In genomic region chr6:166508726-166509125, GRCh38 we compare ENCODE assay signal across 26 cellular contexts.
DNase-seq lines count a peak whose midpoint lies in the region; ATAC-seq and TF ChIP-seq lines count a peak whose summit lies in the region.
"Had no signal": no experiment of that assay in that cellular context is flagged by ENCODE, and none has a peak within 500 bp of the region (broad histone marks: within the 10 kb centered on the region; RNA-seq: fewer than 3 reads in every experiment).

No MANE protein-coding gene starts in this region.

- H3K9me3 Mint-ChIP-seq in endodermal cell (no peaks in the 10 kb centered on the region), neural crest cell (no peaks in the 10 kb centered on the region)
- no peaks in the 10 kb centered on the region for H3K9me3 Mint-ChIP-seq in activated naive CD4-positive, alpha-beta T cell treated with anti-CD3 and anti-CD28 coated beads, Interleukin-2, amount 50 U/mL, for 72 hours
- H3K9me3 Mint-ChIP-seq: CD4-positive, alpha-beta memory T cell; CD4-positive, CD25-positive, alpha-beta regulatory T cell; CD8-positive, alpha-beta memory T cell had no signal

- H3K36me3 Mint-ChIP-seq in endodermal cell (ENCODE audit: low read depth) (peaks cover 28% of the 10 kb centered on the region), neural crest cell (ENCODE audit: low read depth) (peaks cover 15% of the 10 kb centered on the region)
- H3K36me3 Mint-ChIP-seq in activated naive CD4-positive, alpha-beta T cell treated with anti-CD3 and anti-CD28 coated beads, Interleukin-2, amount 50 U/mL, for 72 hours: no peaks in the 10 kb centered on the region
- H3K36me3 Mint-ChIP-seq: CD14-positive monocyte had no signal

- TF ChIP-seq CTCF in endodermal cell (conservative IDR thresholded peaks at IDR 0.05): no peak
- TF ChIP-seq CTCF in neural crest cell (conservative IDR thresholded peaks at IDR 0.05): no peak
- no peak for TF ChIP-seq CTCF in osteoblast (IDR thresholded peaks at IDR 0.05; ENCODE audit: extremely low read depth, low read depth, low read length)

- H3K27ac Mint-ChIP-seq in endodermal cell (no peak overlapping the region), neural crest cell (ENCODE audit: unreplicated experiment) (peak overlapping the region; percentile 27)
- no peak overlapping the region for H3K27ac Mint-ChIP-seq in activated naive CD4-positive, alpha-beta T cell treated with anti-CD3 and anti-CD28 coated beads, Interleukin-2, amount 50 U/mL, for 72 hours
- H3K27ac Mint-ChIP-seq: CD4-positive, alpha-beta memory T cell; CD4-positive, CD25-positive, alpha-beta regulatory T cell; CD8-positive, alpha-beta memory T cell had no signal

- H2AFZ ChIP-seq in osteoblast (ENCODE audit: low read length): no peak overlapping the region

- H3K36me3 ChIP-seq in endodermal cell (ENCODE audit: control insufficient read depth, insufficient read depth, low read length): peaks cover 3% of the 10 kb centered on the region
- H3K36me3 ChIP-seq in osteoblast (ENCODE audit: insufficient read depth, low read length): peaks cover 34% of the 10 kb centered on the region
- H3K36me3 ChIP-seq: BLaER1 had no signal

- H3K79me2 ChIP-seq in osteoblast (ENCODE audit: insufficient read depth, low read length): no peaks in the 10 kb centered on the region

- H3K9me3 ChIP-seq in endodermal cell (ENCODE audit: control insufficient read depth, low read length): no peaks in the 10 kb centered on the region
- no peaks in the 10 kb centered on the region for H3K9me3 ChIP-seq in osteoblast (ENCODE audit: low read depth, low read length)
- H3K9me3 ChIP-seq: BE2C, BLaER1 had no signal

- H3K9ac ChIP-seq in endodermal cell (ENCODE audit: extremely low read depth, low read length, poor library complexity, severe bottlenecking): no peak overlapping the region
- H3K9ac ChIP-seq: BLaER1 had no signal

- H3K27me3 Mint-ChIP-seq in endodermal cell (ENCODE audit: insufficient read depth): no peaks in the 10 kb centered on the region
- no peaks in the 10 kb centered on the region for H3K27me3 Mint-ChIP-seq in neural crest cell (ENCODE audit: low read depth)
- H3K27me3 Mint-ChIP-seq: CD4-positive, alpha-beta memory T cell; CD4-positive, CD25-positive, alpha-beta regulatory T cell had no signal

- 87 to 90% methylated on average over 10 to 11 of the region's 11 CpGs for WGBS in endodermal cell (ENCODE audit: insufficient coverage in 1 of 2, insufficient read length in 1 of 2), 2 experiments

- H3K4me1 ChIP-seq in endodermal cell (ENCODE audit: control insufficient read depth, insufficient read depth, low read length) (no peaks in the 10 kb centered on the region), osteoblast (ENCODE audit: insufficient read depth, low read length) (no peaks in the 10 kb centered on the region)
- H3K4me1 ChIP-seq: BE2C had no signal

- peak overlapping the region; percentile 65 for H3K27ac ChIP-seq in caudate nucleus (ENCODE audit: low read depth, low read length)
- H3K27ac ChIP-seq in endodermal cell (ENCODE audit: low read depth, low read length): no peak overlapping the region
- H3K27ac ChIP-seq in osteoblast (ENCODE audit: low read depth, low read length): no peak overlapping the region
- H3K27ac ChIP-seq: BLaER1 had no signal

- ATAC-seq in activated naive CD4-positive, alpha-beta T cell treated with anti-CD3 and anti-CD28 coated beads, Interleukin-2, amount 50 U/mL, for 72 hours: no peak
- ATAC-seq: GM12878 had no signal

- no peak overlapping the region for H3K4me2 ChIP-seq in osteoblast (ENCODE audit: insufficient read depth, low read length)
- H3K4me2 ChIP-seq: BLaER1 had no signal

- no peak for DNase-seq in caudate nucleus (lab: John Stamatoyannopoulos, UW)
- peak; percentile 31 for DNase-seq in endodermal cell
- DNase-seq in neural crest cell (ENCODE audit: low read depth, low spot score): no peak
- peak; percentile 29 for DNase-seq in osteoblast (ENCODE audit: insufficient read length, low spot score, missing footprints)
- no peak for DNase-seq in GOT3 (lab: John Stamatoyannopoulos, UW)
- DNase-seq in NCI-H187 treated with DMSO at 0.1 percent for 48 hours (lab: John Stamatoyannopoulos, UW): no peak
- DNase-seq in activated naive CD4-positive, alpha-beta T cell treated with anti-CD3 and anti-CD28 coated beads, Interleukin-2, amount 50 U/mL, for 72 hours (ENCODE audit: low spot score in 2 of 2): no peak
- DNase-seq in activated CD4-positive, alpha-beta T cell treated with anti-CD3 and anti-CD28 coated beads for 1 hour: no peak
- DNase-seq: 8988T; ACHN; BE2C; C1 segment of cervical spinal cord; CD4-positive, alpha-beta memory T cell; CD4-positive, CD25-positive, alpha-beta regulatory T cell; CD8-positive, alpha-beta memory T cell; COR-L47; DMS 273 treated with DMSO at 0.1 percent for 48 hours; DMS153; DMS53; DMS79; DND-41; EL; GDM1 had no signal

- H3K27me3 ChIP-seq in endodermal cell (ENCODE audit: control insufficient read depth, insufficient read depth, low read length, poor library complexity, severe bottlenecking) (no peaks in the 10 kb centered on the region), osteoblast (ENCODE audit: insufficient read depth, low read length) (no peaks in the 10 kb centered on the region)
- H3K27me3 ChIP-seq: BE2C, BLaER1 had no signal

- no peaks in the 10 kb centered on the region for H4K20me1 ChIP-seq in osteoblast (ENCODE audit: insufficient read depth, low read length)
- H4K20me1 ChIP-seq: BLaER1 had no signal

- no peak overlapping the region for H3K4me3 Mint-ChIP-seq in endodermal cell
- H3K4me3 Mint-ChIP-seq in neural crest cell: no peak overlapping the region
- H3K4me3 Mint-ChIP-seq: CD14-positive monocyte; CD4-positive, alpha-beta memory T cell; CD4-positive, CD25-positive, alpha-beta regulatory T cell; CD8-positive, alpha-beta memory T cell had no signal

- H3K4me3 ChIP-seq in endodermal cell (ENCODE audit: low read length): no peak overlapping the region
- no peak overlapping the region for H3K4me3 ChIP-seq in osteoblast (ENCODE audit: insufficient read depth, low read length)
- H3K4me3 ChIP-seq: BLaER1, GM12878 had no signal

- H3K4me1 Mint-ChIP-seq in endodermal cell: no peaks in the 10 kb centered on the region
- peaks cover 3% of the 10 kb centered on the region for H3K4me1 Mint-ChIP-seq in neural crest cell
- H3K4me1 Mint-ChIP-seq: CD14-positive monocyte had no signal

Comparison
In these comparisons a context has a peak if more than half of its experiments do, and no peak if none do; other contexts are left out.
1. DNase-seq: peak in endodermal cell (single experiment) and osteoblast (single experiment); none in caudate nucleus (0 of 61), neural crest cell (single experiment), GOT3 (single experiment), NCI-H187 treated with DMSO at 0.1 percent for 48 hours (single experiment), activated naive CD4-positive, alpha-beta T cell treated with anti-CD3 and anti-CD28 coated beads, Interleukin-2, amount 50 U/mL, for 72 hours (0 of 2) and activated CD4-positive, alpha-beta T cell treated with anti-CD3 and anti-CD28 coated beads for 1 hour (single experiment).